39 cellular contexts compared by ENCODE assay signal in the genomic region with DNA sequence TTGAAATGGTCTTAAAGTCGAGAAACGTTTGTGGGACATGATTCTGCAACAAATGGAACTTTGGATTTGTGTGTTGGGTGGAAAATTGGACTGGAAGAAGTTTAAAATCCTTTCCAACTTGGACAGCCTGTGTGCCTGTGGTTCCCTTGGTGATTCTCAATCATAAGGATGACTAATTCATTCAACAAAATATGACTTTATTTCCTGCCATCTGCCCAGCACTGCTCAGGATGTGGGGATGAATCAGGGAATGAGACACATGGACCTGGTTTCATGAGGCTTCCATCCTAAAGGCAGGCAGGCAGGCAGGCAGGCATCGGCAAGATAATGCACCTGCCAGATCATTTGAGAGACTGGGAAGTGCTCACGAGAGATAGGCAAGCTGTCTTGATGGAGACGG. TPM values are rescaled to one million over a fixed set of nuclear protein-coding genes. Genes with fewer than 3 reads are reported as not detected.
DNase-seq lines count a peak whose midpoint lies in the region; TF ChIP-seq lines count a peak whose summit lies in the region.
"Had no signal": no experiment of that assay in that cellular context is flagged by ENCODE, and none has a peak within 500 bp of the region (broad histone marks: within the 10 kb centered on the region; RNA-seq: fewer than 3 reads in every experiment).

No MANE protein-coding gene starts in this region.

- TF ChIP-seq CTCF in MCF 10A (IDR thresholded peaks at IDR 0.05; ENCODE audit: unreplicated experiment) (no peak), mammary epithelial cell (conservative IDR thresholded peaks at IDR 0.05 in 1 of 2, IDR thresholded peaks at IDR 0.05 in 1 of 2; ENCODE audit: extremely low read depth in 1 of 2, insufficient read depth in 1 of 2, low read depth in 1 of 2, low read length in 2 of 2) (no peak), suprapubic skin (IDR thresholded peaks at IDR 0.05) (no peak)

- H3K27me3 Mint-ChIP-seq in MCF 10A (ENCODE audit: insufficient read depth, unreplicated experiment) = peaks cover 19% of the 10 kb centered on the region
- H3K27me3 Mint-ChIP-seq: activated CD4-positive, alpha-beta T cell treated with anti-CD3 and anti-CD28 coated beads, Interleukin-2, amount 10 ng/mL, durations not matched to agents 24 days and 14 days had no signal

- in situ Hi-C loops in mammary epithelial cell (cut with MboI; ENCODE audit: low sequenced_read_pairs in 2 of 2) = no loop called here

- no peak overlapping the region for H3K4me2 ChIP-seq in mammary epithelial cell (ENCODE audit: insufficient read depth, low read depth, low read length)

- no peaks in the 10 kb centered on the region for H3K79me2 ChIP-seq in mammary epithelial cell (ENCODE audit: insufficient read depth, low read length)

- H3K9ac ChIP-seq in mammary epithelial cell (ENCODE audit: insufficient read depth, low read length) (no peak overlapping the region), adipocyte (ENCODE audit: low read length) (no peak overlapping the region)

- peaks cover 23% of the 10 kb centered on the region for H3K9me3 Mint-ChIP-seq in MCF 10A (ENCODE audit: unreplicated experiment)
- H3K9me3 Mint-ChIP-seq: natural killer cell; stimulated activated effector memory CD8-positive, alpha-beta T cell treated with anti-CD3 and anti-CD28 coated beads, Interleukin-12 subunit alpha, Interleukin-12 subunit beta, amount 100 ng/mL, for 72 hours had no signal

- BruUV-seq in MCF 10A (replicated peaks; lab: Mats Ljungman, UMichigan) = no TSS peak
- BruUV-seq in mammary epithelial cell (replicated peaks; lab: Mats Ljungman, UMichigan) = no TSS peak

- H3K9me3 ChIP-seq in mammary epithelial cell (replicated peaks; ENCODE audit: insufficient read depth, low read length) = peaks cover 23% of the 10 kb centered on the region
- peaks cover 7% of the 10 kb centered on the region for H3K9me3 ChIP-seq in adipocyte (ENCODE audit: control insufficient read depth, low read length)
- no peaks in the 10 kb centered on the region for H3K9me3 ChIP-seq in suprapubic skin
- H3K9me3 ChIP-seq: colonic mucosa, mucosa of descending colon had no signal

- no peak overlapping the region for H3K4me3 Mint-ChIP-seq in MCF 10A (ENCODE audit: unreplicated experiment)
- H3K4me3 Mint-ChIP-seq: activated CD4-positive, alpha-beta T cell treated with anti-CD3 and anti-CD28 coated beads, Interleukin-2, amount 10 ng/mL, durations not matched to agents 24 days and 14 days; CD14-positive monocyte; effector memory CD8-positive, alpha-beta T cell; natural killer cell; stimulated activated effector memory CD8-positive, alpha-beta T cell treated with anti-CD3 and anti-CD28 coated beads, Interleukin-12 subunit alpha, Interleukin-12 subunit beta, amount 100 ng/mL, for 72 hours; type B pancreatic cell had no signal

- POLR2A ChIA-PET in MCF 10A (lab: Yijun Ruan, JAX) = no interaction called here

- H3K36me3 ChIP-seq in mammary epithelial cell (ENCODE audit: insufficient read depth, low read length) = no peaks in the 10 kb centered on the region
- no peaks in the 10 kb centered on the region for H3K36me3 ChIP-seq in adipocyte (ENCODE audit: control insufficient read depth, insufficient read depth, low read length, severe bottlenecking)
- no peaks in the 10 kb centered on the region for H3K36me3 ChIP-seq in suprapubic skin
- H3K36me3 ChIP-seq: cardiac muscle cell, colonic mucosa, heart right ventricle had no signal

- no peak overlapping the region for H3K27ac ChIP-seq in mammary epithelial cell (ENCODE audit: insufficient read depth, low read depth, low read length)
- no peak overlapping the region for H3K27ac ChIP-seq in suprapubic skin
- H3K27ac ChIP-seq: cardiac muscle cell, colonic mucosa, heart right ventricle, VCaP had no signal

- H3K27me3 ChIP-seq in mammary epithelial cell (ENCODE audit: insufficient read depth, low read length) (no peaks in the 10 kb centered on the region), adipocyte (replicated peaks; ENCODE audit: control insufficient read depth, insufficient read depth, low read length) (no peaks in the 10 kb centered on the region), suprapubic skin (no peaks in the 10 kb centered on the region)
- H3K27me3 ChIP-seq: colonic mucosa had no signal

- H3K27ac Mint-ChIP-seq in MCF 10A (ENCODE audit: low read depth, unreplicated experiment) = no peak overlapping the region
- H3K27ac Mint-ChIP-seq: activated CD4-positive, alpha-beta T cell treated with anti-CD3 and anti-CD28 coated beads, Interleukin-2, amount 10 ng/mL, durations not matched to agents 24 days and 14 days; activated naive CD4-positive, alpha-beta T cell treated with anti-CD3 and anti-CD28 coated beads, Interleukin-2, amount 50 U/mL, for 72 hours; CD14-positive monocyte; effector memory CD8-positive, alpha-beta T cell; natural killer cell; stimulated activated effector memory CD8-positive, alpha-beta T cell treated with anti-CD3 and anti-CD28 coated beads, Interleukin-12 subunit alpha, Interleukin-12 subunit beta, amount 100 ng/mL, for 72 hours; type B pancreatic cell had no signal

- H4K20me1 ChIP-seq in mammary epithelial cell (ENCODE audit: insufficient read depth, low read length) = no peaks in the 10 kb centered on the region

- CTCF ChIA-PET in MCF 10A (lab: Yijun Ruan, JAX) (no interaction called here), mammary epithelial cell (lab: Charles Lee; ENCODE audit: low non-redundant PET) (interaction anchor here (0.7 kb wide), 1 partner anchor 65 kb away, joined by 3 read pairs; no protein-coding TSS in a partner anchor)

- no peaks in the 10 kb centered on the region for H3K36me3 Mint-ChIP-seq in MCF 10A (ENCODE audit: insufficient read depth, unreplicated experiment)
- H3K36me3 Mint-ChIP-seq: activated naive CD4-positive, alpha-beta T cell treated with anti-CD3 and anti-CD28 coated beads, Interleukin-2, amount 50 U/mL, for 72 hours; CD14-positive monocyte; natural killer cell; stimulated activated effector memory CD8-positive, alpha-beta T cell treated with anti-CD3 and anti-CD28 coated beads, Interleukin-12 subunit alpha, Interleukin-12 subunit beta, amount 100 ng/mL, for 72 hours; type B pancreatic cell had no signal

- H2AFZ ChIP-seq in mammary epithelial cell (ENCODE audit: low read depth, low read length) = no peak overlapping the region

- intact Hi-C loops in MCF 10A (cut with micrococcal nuclease) (no loop called here), mammary epithelial cell (cut with micrococcal nuclease) (no loop called here)

- DNase-seq in MCF 10A (ENCODE audit: unreplicated experiment) = peak; percentile 33
- DNase-seq in mammary epithelial cell = no peak
- peak; percentile 49 for DNase-seq in adipocyte (ENCODE audit: low read depth)
- peak; percentile 19 for DNase-seq in foreskin melanocyte
- DNase-seq in stimulated activated CD4-positive, alpha-beta T cell treated with anti-CD3 and anti-CD28 coated beads, Interleukin-4, amount 100 ng/mL, for 4 hours = no peak
- no peak for DNase-seq in activated T-cell treated with anti-CD3 and anti-CD28 coated beads for 4 hours
- DNase-seq in glomerular visceral epithelial cell (ENCODE audit: extremely low spot score) = no peak
- DNase-seq in suprapubic skin (ENCODE audit: low spot score in 2 of 2) = no peak
- DNase-seq: activated CD4-positive, alpha-beta T cell treated with anti-CD3 and anti-CD28 coated beads, Interleukin-2, amount 10 ng/mL, durations not matched to agents 24 days and 14 days; activated effector memory CD4-positive, alpha-beta T cell treated with Interleukin-2 at 50 U/mL for 16 hours; activated T-cell treated with anti-CD3 and anti-CD28 coated beads, Interleukin-2, amount 50 U/mL, for 1 hour; colonic mucosa; DMS79 treated with DMSO at 0.1 percent for 48 hours; effector memory CD8-positive, alpha-beta T cell; foreskin fibroblast; GF-D8; heart right ventricle; IMR-90; kidney glomerular epithelial cell; mucosa of descending colon; natural killer cell; NCI-H1092; NCI-H1694 treated with DMSO at 0.1 percent for 48 hours; NCI-H524 treated with DMSO at 0.1 percent for 48 hours; NK-92 treated with Interleukin-12 subunit alpha and Interleukin-12 subunit beta, amount 100 ng/mL, for 24 hours; SIG-M5; T1000 had no signal

- 40% methylated on average over 5 of the region's 5 CpGs for WGBS in mammary epithelial cell (ENCODE audit: low coverage, missing lambda C conversion rate)
- 62% methylated on average over 5 of the region's 5 CpGs for WGBS in suprapubic skin

- H3K4me1 Mint-ChIP-seq in MCF 10A (ENCODE audit: insufficient read depth, unreplicated experiment) = no peaks in the 10 kb centered on the region
- H3K4me1 Mint-ChIP-seq: activated CD4-positive, alpha-beta T cell treated with anti-CD3 and anti-CD28 coated beads, Interleukin-2, amount 10 ng/mL, durations not matched to agents 24 days and 14 days; CD14-positive monocyte; natural killer cell; stimulated activated effector memory CD8-positive, alpha-beta T cell treated with anti-CD3 and anti-CD28 coated beads, Interleukin-12 subunit alpha, Interleukin-12 subunit beta, amount 100 ng/mL, for 72 hours had no signal

- H3K4me3 ChIP-seq in mammary epithelial cell (replicated peaks in 1 of 3; ENCODE audit: insufficient read depth in 1 of 3, low read depth in 2 of 3, low read length in 3 of 3) (no peak overlapping the region), adipocyte (ENCODE audit: low read length) (no peak overlapping the region), suprapubic skin (no peak overlapping the region)
- H3K4me3 ChIP-seq: cardiac muscle cell, colonic mucosa, heart right ventricle, lung, mucosa of descending colon had no signal

- no peak for TF ChIP-seq POLR2A in suprapubic skin (IDR thresholded peaks at IDR 0.05)

- H3K4me1 ChIP-seq in mammary epithelial cell (ENCODE audit: insufficient read depth, low read length) (no peaks in the 10 kb centered on the region), adipocyte (ENCODE audit: control insufficient read depth, insufficient read depth, low read length) (no peaks in the 10 kb centered on the region), suprapubic skin (no peaks in the 10 kb centered on the region)
- H3K4me1 ChIP-seq: colonic mucosa, heart right ventricle had no signal

- TF ChIP-seq EP300 in suprapubic skin (IDR thresholded peaks at IDR 0.05) = no peak

- dilution Hi-C loops in mammary epithelial cell (cut with HindIII; ENCODE audit: low sequenced_read_pairs) = no loop called here

RNA-seq across cellular contexts. Expression of gene TMEM132D, which starts 57.3 kb away (rescaled TPM):
- not detected in 2 replicates for total RNA-seq in MCF 10A (2022)
- total RNA-seq in mammary epithelial cell = not detected
- not detected for polyA plus RNA-seq in mammary epithelial cell
- polyA minus RNA-seq in mammary epithelial cell = not detected
- under 1 TPM in 2 of 4 donors, not detected in 2; 0.10 to 0.64 TPM for total RNA-seq in suprapubic skin
- total RNA-seq: A172; activated CD4-positive, alpha-beta T cell treated with anti-CD3 and anti-CD28 coated beads, Interleukin-2, amount 10 ng/mL, durations not matched to agents 24 days and 14 days; activated CD8-positive, alpha-beta memory T cell treated with anti-CD3 and anti-CD28 coated beads for 36 hours; activated naive CD4-positive, alpha-beta T cell treated with anti-CD3 and anti-CD28 coated beads, Interleukin-2, amount 50 U/mL, for 72 hours; heart right ventricle; IMR-90; LHCN-M2; natural killer cell; omental fat pad had no signal
- polyA plus RNA-seq: cardiac muscle cell, esophagus, heart right ventricle, IMR-90 had no signal

Comparison
In these comparisons a context has a peak if more than half of its experiments do, and no peak if none do; other contexts are left out.
1. DNase-seq: peak in MCF 10A (single experiment), adipocyte (single experiment) and foreskin melanocyte (single experiment); none in mammary epithelial cell (single experiment), stimulated activated CD4-positive, alpha-beta T cell treated with anti-CD3 and anti-CD28 coated beads, Interleukin-4, amount 100 ng/mL, for 4 hours (0 of 2), activated T-cell treated with anti-CD3 and anti-CD28 coated beads for 4 hours (single experiment), glomerular visceral epithelial cell (single experiment) and suprapubic skin (0 of 2).